In the genomic region with DNA sequence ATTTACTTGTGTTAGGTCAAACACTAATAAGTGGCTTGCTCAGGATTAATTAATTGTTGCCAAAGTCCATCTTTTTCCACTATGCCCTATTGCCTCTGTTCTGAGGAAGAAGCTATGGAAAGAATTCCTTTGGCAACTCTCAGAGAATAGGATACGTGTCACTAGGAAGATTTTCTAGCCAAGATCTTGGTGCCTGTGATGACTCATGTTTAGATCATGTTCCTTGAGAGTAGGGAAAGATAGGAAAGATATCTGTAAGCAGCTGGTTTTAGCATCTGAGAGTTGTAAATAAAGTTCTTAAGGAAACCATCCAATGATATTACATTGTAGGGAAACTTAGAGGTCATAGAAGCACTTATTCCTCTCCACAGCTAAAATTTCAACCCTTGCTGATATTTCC, we compare ENCODE assay signal across 1 cellular context.
TF ChIP-seq lines count a peak whose summit lies in the region.

No MANE protein-coding gene starts in this region.

TF ChIP-seq in HepG2, 621 proteins besides CTCF, POLR2A, EP300 and RAD21 (continued from another document):
- TF ChIP-seq, protein P1, sequence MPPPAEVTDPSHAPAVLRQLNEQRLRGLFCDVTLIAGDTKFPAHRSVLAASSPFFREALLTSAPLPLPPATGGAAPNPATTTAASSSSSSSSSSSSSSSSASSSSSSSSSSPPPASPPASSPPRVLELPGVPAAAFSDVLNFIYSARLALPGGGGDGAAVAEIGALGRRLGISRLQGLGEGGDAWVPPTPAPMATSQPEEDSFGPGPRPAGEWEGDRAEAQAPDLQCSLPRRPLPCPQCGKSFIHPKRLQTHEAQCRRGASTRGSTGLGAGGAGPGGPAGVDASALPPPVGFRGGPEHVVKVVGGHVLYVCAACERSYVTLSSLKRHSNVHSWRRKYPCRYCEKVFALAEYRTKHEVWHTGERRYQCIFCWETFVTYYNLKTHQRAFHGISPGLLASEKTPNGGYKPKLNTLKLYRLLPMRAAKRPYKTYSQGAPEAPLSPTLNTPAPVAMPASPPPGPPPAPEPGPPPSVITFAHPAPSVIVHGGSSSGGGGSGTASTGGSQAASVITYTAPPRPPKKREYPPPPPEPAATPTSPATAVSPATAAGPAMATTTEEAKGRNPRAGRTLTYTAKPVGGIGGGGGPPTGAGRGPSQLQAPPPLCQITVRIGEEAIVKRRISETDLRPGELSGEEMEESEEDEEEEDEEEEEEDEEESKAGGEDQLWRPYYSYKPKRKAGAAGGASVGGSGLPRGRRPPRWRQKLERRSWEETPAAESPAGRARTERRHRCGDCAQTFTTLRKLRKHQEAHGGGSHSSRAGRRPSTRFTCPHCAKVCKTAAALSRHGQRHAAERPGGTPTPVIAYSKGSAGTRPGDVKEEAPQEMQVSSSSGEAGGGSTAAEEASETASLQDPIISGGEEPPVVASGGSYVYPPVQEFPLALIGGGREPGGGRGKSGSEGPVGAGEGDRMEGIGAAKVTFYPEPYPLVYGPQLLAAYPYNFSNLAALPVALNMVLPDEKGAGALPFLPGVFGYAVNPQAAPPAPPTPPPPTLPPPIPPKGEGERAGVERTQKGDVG (CRISPR knock-in tag; IDR thresholded peaks at IDR 0.05; ENCODE audit: borderline replicate concordance) = no peak
- TF ChIP-seq ZNF468 (CRISPR knock-in tag; IDR thresholded peaks at IDR 0.05) (no peak), STAG1 (CRISPR knock-in tag; IDR thresholded peaks at IDR 0.05) (no peak), TBX3 (IDR thresholded peaks at IDR 0.05; ENCODE audit: borderline replicate concordance) (no peak), ISX (CRISPR knock-in tag; conservative IDR thresholded peaks at IDR 0.05) (no peak), ZNF251 (CRISPR knock-in tag; IDR thresholded peaks at IDR 0.05) (no peak)
